ENCODE assay signal across 1 cellular context in the genomic region with DNA sequence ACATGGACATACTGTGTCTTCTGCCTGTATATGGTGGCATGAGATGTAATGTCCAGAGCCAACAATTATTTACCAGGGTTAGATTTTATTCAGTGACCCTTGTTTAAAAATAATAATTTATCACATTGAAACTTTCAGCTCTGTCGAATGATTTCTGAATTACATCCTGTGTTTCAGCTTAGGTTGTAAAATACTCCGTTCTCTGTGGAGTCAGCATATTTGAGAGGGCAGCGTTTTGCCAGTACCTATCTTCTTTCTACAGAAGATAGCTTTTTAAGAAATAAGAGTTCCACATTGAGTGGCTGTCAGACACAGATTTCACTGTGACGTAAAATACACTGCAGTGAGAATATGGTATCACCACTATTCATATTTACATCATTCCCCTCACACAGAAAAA.
TF ChIP-seq lines count a peak whose summit lies in the region.

No MANE protein-coding gene starts in this region.

TF ChIP-seq in IMR-90, 13 proteins besides CTCF, POLR2A, EP300 and RAD21 (continued from another document):
- TF ChIP-seq, protein P1, sequence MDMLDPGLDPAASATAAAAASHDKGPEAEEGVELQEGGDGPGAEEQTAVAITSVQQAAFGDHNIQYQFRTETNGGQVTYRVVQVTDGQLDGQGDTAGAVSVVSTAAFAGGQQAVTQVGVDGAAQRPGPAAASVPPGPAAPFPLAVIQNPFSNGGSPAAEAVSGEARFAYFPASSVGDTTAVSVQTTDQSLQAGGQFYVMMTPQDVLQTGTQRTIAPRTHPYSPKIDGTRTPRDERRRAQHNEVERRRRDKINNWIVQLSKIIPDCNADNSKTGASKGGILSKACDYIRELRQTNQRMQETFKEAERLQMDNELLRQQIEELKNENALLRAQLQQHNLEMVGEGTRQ (IDR thresholded peaks at IDR 0.05; ENCODE audit: low read depth, low read length) = no peak
- TF ChIP-seq RFX5 (IDR thresholded peaks at IDR 0.05; ENCODE audit: low read depth, low read length) = no peak
- TF ChIP-seq, protein P2, sequence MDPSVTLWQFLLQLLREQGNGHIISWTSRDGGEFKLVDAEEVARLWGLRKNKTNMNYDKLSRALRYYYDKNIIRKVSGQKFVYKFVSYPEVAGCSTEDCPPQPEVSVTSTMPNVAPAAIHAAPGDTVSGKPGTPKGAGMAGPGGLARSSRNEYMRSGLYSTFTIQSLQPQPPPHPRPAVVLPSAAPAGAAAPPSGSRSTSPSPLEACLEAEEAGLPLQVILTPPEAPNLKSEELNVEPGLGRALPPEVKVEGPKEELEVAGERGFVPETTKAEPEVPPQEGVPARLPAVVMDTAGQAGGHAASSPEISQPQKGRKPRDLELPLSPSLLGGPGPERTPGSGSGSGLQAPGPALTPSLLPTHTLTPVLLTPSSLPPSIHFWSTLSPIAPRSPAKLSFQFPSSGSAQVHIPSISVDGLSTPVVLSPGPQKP (IDR thresholded peaks at IDR 0.05; ENCODE audit: borderline replicate concordance, low read depth, low read length) = no peak
- TF ChIP-seq MAFK (IDR thresholded peaks at IDR 0.05; ENCODE audit: low read depth, low read length) = peak; percentile 45; the same call in 1 of the 2 replicates
- TF ChIP-seq FOS (IDR thresholded peaks at IDR 0.05; ENCODE audit: low read depth, low read length) = no peak
- TF ChIP-seq RCOR1 (IDR thresholded peaks at IDR 0.05; ENCODE audit: insufficient replicate concordance, low read length) = no peak
